ENCODE assay signal across 2 cellular contexts in the genomic region with DNA sequence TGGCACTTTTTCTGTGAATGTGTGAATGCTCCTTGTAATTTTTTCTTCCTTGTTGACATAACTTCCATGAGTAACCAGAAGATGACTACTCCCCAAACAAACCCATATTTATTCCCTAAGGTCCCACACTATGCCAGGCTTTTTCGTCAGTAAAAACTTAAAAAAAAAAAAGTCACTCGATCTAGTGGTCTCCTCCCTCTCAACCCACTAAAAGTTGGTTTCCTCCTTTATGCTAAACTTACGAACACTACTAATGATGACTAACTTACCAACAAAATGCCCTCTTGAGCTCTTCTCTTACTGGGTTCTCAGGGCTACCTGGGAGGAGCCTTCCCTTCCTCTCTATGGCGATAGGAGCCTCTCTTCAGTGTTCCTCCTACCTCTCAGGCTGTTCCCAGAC.
TF ChIP-seq lines count a peak whose summit lies in the region.

No MANE protein-coding gene starts in this region.

TF ChIP-seq in A549, 52 proteins besides CTCF, POLR2A, EP300 and RAD21 (continued from another document):
- TF ChIP-seq FOXS1 (CRISPR knock-in tag; IDR thresholded peaks at IDR 0.05) (no peak; the same call in 1 of the 2 replicates), PBX3 (IDR thresholded peaks at IDR 0.05) (no peak), ZNF302 (CRISPR knock-in tag; IDR thresholded peaks at IDR 0.05) (no peak), NPAS2 (CRISPR knock-in tag; IDR thresholded peaks at IDR 0.05; ENCODE audit: borderline replicate concordance) (no peak), HEYL (CRISPR knock-in tag; IDR thresholded peaks at IDR 0.05) (no peak), RNF2 (IDR thresholded peaks at IDR 0.05; ENCODE audit: borderline replicate concordance, low read depth) (no peak), JUNB (IDR thresholded peaks at IDR 0.05) (peak; percentile 60), FOSL2 (IDR thresholded peaks at IDR 0.05) (0 out of 2 replicates have a peak, but pooled peaks have one; percentile 22), FOSL2 (CRISPR knock-in tag; IDR thresholded peaks at IDR 0.05) (peak; percentile 80)
TF ChIP-seq in A549: peak in this region for 2.

TF ChIP-seq in WTC11, 78 proteins besides CTCF, POLR2A, EP300 and RAD21 (continued from another document):
- TF ChIP-seq, protein P1, sequence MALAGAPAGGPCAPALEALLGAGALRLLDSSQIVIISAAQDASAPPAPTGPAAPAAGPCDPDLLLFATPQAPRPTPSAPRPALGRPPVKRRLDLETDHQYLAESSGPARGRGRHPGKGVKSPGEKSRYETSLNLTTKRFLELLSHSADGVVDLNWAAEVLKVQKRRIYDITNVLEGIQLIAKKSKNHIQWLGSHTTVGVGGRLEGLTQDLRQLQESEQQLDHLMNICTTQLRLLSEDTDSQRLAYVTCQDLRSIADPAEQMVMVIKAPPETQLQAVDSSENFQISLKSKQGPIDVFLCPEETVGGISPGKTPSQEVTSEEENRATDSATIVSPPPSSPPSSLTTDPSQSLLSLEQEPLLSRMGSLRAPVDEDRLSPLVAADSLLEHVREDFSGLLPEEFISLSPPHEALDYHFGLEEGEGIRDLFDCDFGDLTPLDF (CRISPR knock-in tag; IDR thresholded peaks at IDR 0.05): no peak
- TF ChIP-seq MXD4 (CRISPR knock-in tag; IDR thresholded peaks at IDR 0.05; ENCODE audit: borderline replicate concordance) (no peak), JUN (CRISPR knock-in tag; IDR thresholded peaks at IDR 0.05) (no peak), SMAD4 (CRISPR knock-in tag; IDR thresholded peaks at IDR 0.05) (no peak), ELF4 (CRISPR knock-in tag; IDR thresholded peaks at IDR 0.05; ENCODE audit: low read depth) (no peak), CREB1 (CRISPR knock-in tag; IDR thresholded peaks at IDR 0.05) (no peak), PRRX2 (CRISPR knock-in tag; IDR thresholded peaks at IDR 0.05) (no peak), RORB (CRISPR knock-in tag; IDR thresholded peaks at IDR 0.05) (no peak), HMGA2 (CRISPR knock-in tag; IDR thresholded peaks at IDR 0.05) (no peak), FOXJ3 (CRISPR knock-in tag; IDR thresholded peaks at IDR 0.05; ENCODE audit: borderline replicate concordance) (no peak)
- TF ChIP-seq, protein P2, sequence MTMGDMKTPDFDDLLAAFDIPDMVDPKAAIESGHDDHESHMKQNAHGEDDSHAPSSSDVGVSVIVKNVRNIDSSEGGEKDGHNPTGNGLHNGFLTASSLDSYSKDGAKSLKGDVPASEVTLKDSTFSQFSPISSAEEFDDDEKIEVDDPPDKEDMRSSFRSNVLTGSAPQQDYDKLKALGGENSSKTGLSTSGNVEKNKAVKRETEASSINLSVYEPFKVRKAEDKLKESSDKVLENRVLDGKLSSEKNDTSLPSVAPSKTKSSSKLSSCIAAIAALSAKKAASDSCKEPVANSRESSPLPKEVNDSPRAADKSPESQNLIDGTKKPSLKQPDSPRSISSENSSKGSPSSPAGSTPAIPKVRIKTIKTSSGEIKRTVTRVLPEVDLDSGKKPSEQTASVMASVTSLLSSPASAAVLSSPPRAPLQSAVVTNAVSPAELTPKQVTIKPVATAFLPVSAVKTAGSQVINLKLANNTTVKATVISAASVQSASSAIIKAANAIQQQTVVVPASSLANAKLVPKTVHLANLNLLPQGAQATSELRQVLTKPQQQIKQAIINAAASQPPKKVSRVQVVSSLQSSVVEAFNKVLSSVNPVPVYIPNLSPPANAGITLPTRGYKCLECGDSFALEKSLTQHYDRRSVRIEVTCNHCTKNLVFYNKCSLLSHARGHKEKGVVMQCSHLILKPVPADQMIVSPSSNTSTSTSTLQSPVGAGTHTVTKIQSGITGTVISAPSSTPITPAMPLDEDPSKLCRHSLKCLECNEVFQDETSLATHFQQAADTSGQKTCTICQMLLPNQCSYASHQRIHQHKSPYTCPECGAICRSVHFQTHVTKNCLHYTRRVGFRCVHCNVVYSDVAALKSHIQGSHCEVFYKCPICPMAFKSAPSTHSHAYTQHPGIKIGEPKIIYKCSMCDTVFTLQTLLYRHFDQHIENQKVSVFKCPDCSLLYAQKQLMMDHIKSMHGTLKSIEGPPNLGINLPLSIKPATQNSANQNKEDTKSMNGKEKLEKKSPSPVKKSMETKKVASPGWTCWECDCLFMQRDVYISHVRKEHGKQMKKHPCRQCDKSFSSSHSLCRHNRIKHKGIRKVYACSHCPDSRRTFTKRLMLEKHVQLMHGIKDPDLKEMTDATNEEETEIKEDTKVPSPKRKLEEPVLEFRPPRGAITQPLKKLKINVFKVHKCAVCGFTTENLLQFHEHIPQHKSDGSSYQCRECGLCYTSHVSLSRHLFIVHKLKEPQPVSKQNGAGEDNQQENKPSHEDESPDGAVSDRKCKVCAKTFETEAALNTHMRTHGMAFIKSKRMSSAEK (CRISPR knock-in tag; IDR thresholded peaks at IDR 0.05; ENCODE audit: borderline replicate concordance): no peak
- TF ChIP-seq, protein P3, sequence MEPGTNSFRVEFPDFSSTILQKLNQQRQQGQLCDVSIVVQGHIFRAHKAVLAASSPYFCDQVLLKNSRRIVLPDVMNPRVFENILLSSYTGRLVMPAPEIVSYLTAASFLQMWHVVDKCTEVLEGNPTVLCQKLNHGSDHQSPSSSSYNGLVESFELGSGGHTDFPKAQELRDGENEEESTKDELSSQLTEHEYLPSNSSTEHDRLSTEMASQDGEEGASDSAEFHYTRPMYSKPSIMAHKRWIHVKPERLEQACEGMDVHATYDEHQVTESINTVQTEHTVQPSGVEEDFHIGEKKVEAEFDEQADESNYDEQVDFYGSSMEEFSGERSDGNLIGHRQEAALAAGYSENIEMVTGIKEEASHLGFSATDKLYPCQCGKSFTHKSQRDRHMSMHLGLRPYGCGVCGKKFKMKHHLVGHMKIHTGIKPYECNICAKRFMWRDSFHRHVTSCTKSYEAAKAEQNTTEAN (CRISPR knock-in tag; IDR thresholded peaks at IDR 0.05): no peak
- TF ChIP-seq, protein P4, sequence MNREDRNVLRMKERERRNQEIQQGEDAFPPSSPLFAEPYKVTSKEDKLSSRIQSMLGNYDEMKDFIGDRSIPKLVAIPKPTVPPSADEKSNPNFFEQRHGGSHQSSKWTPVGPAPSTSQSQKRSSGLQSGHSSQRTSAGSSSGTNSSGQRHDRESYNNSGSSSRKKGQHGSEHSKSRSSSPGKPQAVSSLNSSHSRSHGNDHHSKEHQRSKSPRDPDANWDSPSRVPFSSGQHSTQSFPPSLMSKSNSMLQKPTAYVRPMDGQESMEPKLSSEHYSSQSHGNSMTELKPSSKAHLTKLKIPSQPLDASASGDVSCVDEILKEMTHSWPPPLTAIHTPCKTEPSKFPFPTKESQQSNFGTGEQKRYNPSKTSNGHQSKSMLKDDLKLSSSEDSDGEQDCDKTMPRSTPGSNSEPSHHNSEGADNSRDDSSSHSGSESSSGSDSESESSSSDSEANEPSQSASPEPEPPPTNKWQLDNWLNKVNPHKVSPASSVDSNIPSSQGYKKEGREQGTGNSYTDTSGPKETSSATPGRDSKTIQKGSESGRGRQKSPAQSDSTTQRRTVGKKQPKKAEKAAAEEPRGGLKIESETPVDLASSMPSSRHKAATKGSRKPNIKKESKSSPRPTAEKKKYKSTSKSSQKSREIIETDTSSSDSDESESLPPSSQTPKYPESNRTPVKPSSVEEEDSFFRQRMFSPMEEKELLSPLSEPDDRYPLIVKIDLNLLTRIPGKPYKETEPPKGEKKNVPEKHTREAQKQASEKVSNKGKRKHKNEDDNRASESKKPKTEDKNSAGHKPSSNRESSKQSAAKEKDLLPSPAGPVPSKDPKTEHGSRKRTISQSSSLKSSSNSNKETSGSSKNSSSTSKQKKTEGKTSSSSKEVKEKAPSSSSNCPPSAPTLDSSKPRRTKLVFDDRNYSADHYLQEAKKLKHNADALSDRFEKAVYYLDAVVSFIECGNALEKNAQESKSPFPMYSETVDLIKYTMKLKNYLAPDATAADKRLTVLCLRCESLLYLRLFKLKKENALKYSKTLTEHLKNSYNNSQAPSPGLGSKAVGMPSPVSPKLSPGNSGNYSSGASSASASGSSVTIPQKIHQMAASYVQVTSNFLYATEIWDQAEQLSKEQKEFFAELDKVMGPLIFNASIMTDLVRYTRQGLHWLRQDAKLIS (CRISPR knock-in tag; IDR thresholded peaks at IDR 0.05; ENCODE audit: borderline replicate concordance): no peak
- TF ChIP-seq, protein P5, sequence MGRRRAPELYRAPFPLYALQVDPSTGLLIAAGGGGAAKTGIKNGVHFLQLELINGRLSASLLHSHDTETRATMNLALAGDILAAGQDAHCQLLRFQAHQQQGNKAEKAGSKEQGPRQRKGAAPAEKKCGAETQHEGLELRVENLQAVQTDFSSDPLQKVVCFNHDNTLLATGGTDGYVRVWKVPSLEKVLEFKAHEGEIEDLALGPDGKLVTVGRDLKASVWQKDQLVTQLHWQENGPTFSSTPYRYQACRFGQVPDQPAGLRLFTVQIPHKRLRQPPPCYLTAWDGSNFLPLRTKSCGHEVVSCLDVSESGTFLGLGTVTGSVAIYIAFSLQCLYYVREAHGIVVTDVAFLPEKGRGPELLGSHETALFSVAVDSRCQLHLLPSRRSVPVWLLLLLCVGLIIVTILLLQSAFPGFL (CRISPR knock-in tag; IDR thresholded peaks at IDR 0.05; ENCODE audit: borderline replicate concordance): no peak
